1 cellular context compared by ENCODE assay signal in genomic region chrX:72029473-72030411, GRCh38.
A peak's percentile ranks its signal among the peaks of the same experiment; 100 is the strongest.
TF ChIP-seq lines count a peak whose summit lies in the region.

No MANE protein-coding gene starts in this region.

TF ChIP-seq in SK-N-SH, 30 proteins besides CTCF, POLR2A, EP300 and RAD21 (continued from another document):
- TF ChIP-seq FOXM1 (IDR thresholded peaks at IDR 0.05; ENCODE audit: low read depth), result no peak
- no peak for TF ChIP-seq TAF1 (IDR thresholded peaks at IDR 0.05; ENCODE audit: borderline replicate concordance, low read depth, low read length)
- TF ChIP-seq FOXJ3 (CRISPR knock-in tag; IDR thresholded peaks at IDR 0.05), result no peak
- TF ChIP-seq TEAD4 (IDR thresholded peaks at IDR 0.05; ENCODE audit: borderline replicate concordance, insufficient read depth), result peak; percentile 83
- TF ChIP-seq NFIC (IDR thresholded peaks at IDR 0.05; ENCODE audit: borderline replicate concordance), result peak; percentile 91
- no peak for TF ChIP-seq NRF1 (IDR thresholded peaks at IDR 0.05; ENCODE audit: low read depth, low read length)
- TF ChIP-seq MAX (IDR thresholded peaks at IDR 0.05; ENCODE audit: low read depth), result peak; percentile 50; the same call in 1 of the 2 replicates
- no peak for TF ChIP-seq USF1 (IDR thresholded peaks at IDR 0.05; ENCODE audit: borderline replicate concordance, low read depth)
- peak; percentile 96 for TF ChIP-seq FOSL2 (IDR thresholded peaks at IDR 0.05; ENCODE audit: borderline replicate concordance, low read depth)
- no peak for TF ChIP-seq SMC3 (IDR thresholded peaks at IDR 0.05; ENCODE audit: low read depth, low read length)
- TF ChIP-seq REST (IDR thresholded peaks at IDR 0.05; ENCODE audit: low read depth, low read length), result 0 out of 2 replicates have a peak, but pooled peaks have one; percentile 19
- peak; percentile 85; the same call in 1 of the 2 replicates for TF ChIP-seq RXRA (IDR thresholded peaks at IDR 0.05; ENCODE audit: borderline replicate concordance, low read depth)
- no peak for TF ChIP-seq GABPA (IDR thresholded peaks at IDR 0.05; ENCODE audit: low read depth)
- TF ChIP-seq SIN3A (IDR thresholded peaks at IDR 0.05; ENCODE audit: borderline replicate concordance, low read depth, low read length), result peak; percentile 81; the same call in 1 of the 2 replicates
- peak; percentile 86; the same call in 1 of the 2 replicates for TF ChIP-seq ZBTB33 (IDR thresholded peaks at IDR 0.05; ENCODE audit: borderline replicate concordance, low read depth)
- TF ChIP-seq GATA2 (CRISPR knock-in tag; IDR thresholded peaks at IDR 0.05), result peak; percentile 45; the same call in 1 of the 2 replicates
- TF ChIP-seq CHD2 (IDR thresholded peaks at IDR 0.05; ENCODE audit: low read length, partially characterized antibody), result no peak
